19 cellular contexts compared by ENCODE assay signal in genomic region chr13:21008026-21008425, GRCh38. TPM values are rescaled to one million over a fixed set of nuclear protein-coding genes. Genes with fewer than 3 reads are reported as not detected.
"Had no signal": no experiment of that assay in that cellular context is flagged by ENCODE, and none has a peak within 500 bp of the region (broad histone marks: within the 10 kb centered on the region; RNA-seq: fewer than 3 reads in every experiment).

No MANE protein-coding gene starts in this region.

- H3K36me3 ChIP-seq: gastrocnemius medialis, neutrophil, vagina had no signal

- H3K4me3 Mint-ChIP-seq: immature natural killer cell; naive thymus-derived CD4-positive, alpha-beta T cell; nephron progenitor cell had no signal

- H3K27ac Mint-ChIP-seq: immature natural killer cell; naive thymus-derived CD4-positive, alpha-beta T cell had no signal

- H3K9me3 Mint-ChIP-seq: immature natural killer cell, nephron progenitor cell had no signal

- H3K9me3 ChIP-seq: esophagus muscularis mucosa, gastrocnemius medialis, neutrophil, upper lobe of left lung, vagina had no signal

- H3K27me3 ChIP-seq: esophagus muscularis mucosa, gastrocnemius medialis, neutrophil, upper lobe of left lung, vagina had no signal

- H3K27ac ChIP-seq: epithelial cell of prostate, esophagus muscularis mucosa, neutrophil, upper lobe of left lung, vagina had no signal

- ATAC-seq: gastrocnemius medialis; left colon; left ventricle myocardium superior; naive thymus-derived CD4-positive, alpha-beta T cell had no signal

- H3K27me3 Mint-ChIP-seq: naive thymus-derived CD4-positive, alpha-beta T cell had no signal

- DNase-seq: effector memory CD4-positive, alpha-beta T cell; glutamatergic neuron; immature natural killer cell; kidney; left colon; left ventricle myocardium superior; mesendoderm; naive thymus-derived CD4-positive, alpha-beta T cell; nephron progenitor cell; small intestine; stimulated activated CD4-positive, alpha-beta T cell treated with anti-CD3 and anti-CD28 coated beads, Interleukin-12 subunit alpha, Interleukin-12 subunit beta, amount 100 ng/mL, for 4 hours; stimulated activated naive CD4-positive, alpha-beta T cell treated with Interleukin-2 at 50 U/mL for 16 hours; upper lobe of left lung had no signal

- H3K36me3 Mint-ChIP-seq: immature natural killer cell had no signal

- H3K4me3 ChIP-seq: esophagus muscularis mucosa, gastrocnemius medialis, lung, upper lobe of left lung, vagina had no signal

RNA-seq across cellular contexts. Expression of gene LATS2, which starts 53.4 kb away (rescaled TPM):
- polyA plus RNA-seq: naive thymus-derived CD4-positive, alpha-beta T cell had no signal
